In genomic region chr7:12130664-12131063, GRCh38 we compare ENCODE assay signal across 19 cellular contexts.
A peak's percentile ranks its signal among the peaks of the same experiment; 100 is the strongest.
DNase-seq lines count a peak whose midpoint lies in the region; ATAC-seq, FAIRE-seq and TF ChIP-seq lines count a peak whose summit lies in the region.
"Had no signal": no experiment of that assay in that cellular context is flagged by ENCODE, and none has a peak within 500 bp of the region (broad histone marks: within the 10 kb centered on the region; RNA-seq: fewer than 3 reads in every experiment).

No MANE protein-coding gene starts in this region.

- peaks cover 11% of the 10 kb centered on the region for H3K4me1 Mint-ChIP-seq in activated CD4-positive, alpha-beta T cell treated with anti-CD3 and anti-CD28 coated beads for 36 hours
- peaks cover 4% of the 10 kb centered on the region for H3K4me1 Mint-ChIP-seq in astrocyte (ENCODE audit: low read depth, unreplicated experiment)

- peaks cover 5% of the 10 kb centered on the region for H3K9me3 Mint-ChIP-seq in activated CD4-positive, alpha-beta T cell treated with anti-CD3 and anti-CD28 coated beads for 36 hours (ENCODE audit: low read depth)
- H3K9me3 Mint-ChIP-seq in astrocyte (ENCODE audit: unreplicated experiment): no peaks in the 10 kb centered on the region

- no peak overlapping the region for H3K9ac ChIP-seq in Loucy (ENCODE audit: low read depth, low read length, poor library complexity, severe bottlenecking)
- H3K9ac ChIP-seq in astrocyte (ENCODE audit: low read length): no peak overlapping the region

- H2AFZ ChIP-seq in Loucy (ENCODE audit: low read length) (no peak overlapping the region), astrocyte (ENCODE audit: low read depth, low read length) (no peak overlapping the region)

- no peaks in the 10 kb centered on the region for H3K9me2 ChIP-seq in Loucy (replicated peaks; ENCODE audit: low read depth, low read length)

- no peak for DNase-seq in activated CD4-positive, alpha-beta T cell treated with anti-CD3 and anti-CD28 coated beads for 36 hours
- no peak for DNase-seq in activated CD4-positive, alpha-beta T cell treated with anti-CD3 and anti-CD28 coated beads, Interleukin-2, amount 50 U/mL, for 1 hour
- DNase-seq in astrocyte (ENCODE audit: low read depth): peak; percentile 43
- DNase-seq in omental fat pad (ENCODE audit: low spot score): no peak
- no peak for DNase-seq in NCI-H526 (lab: John Stamatoyannopoulos, UW)
- DNase-seq in NCI-H510A (lab: John Stamatoyannopoulos, UW): no peak
- DNase-seq: 8988T; activated CD4-positive, alpha-beta T cell treated with anti-CD3 and anti-CD28 coated beads for 48 hours; CD8-positive, alpha-beta T cell; dorsolateral prefrontal cortex; NCI-H187 treated with DMSO at 0.1 percent for 48 hours; NCI-H748 treated with DMSO at 0.1 percent for 48 hours; RPMI8226; tibial artery had no signal

- peak; percentile 66 for ATAC-seq in activated CD4-positive, alpha-beta T cell treated with anti-CD3 and anti-CD28 coated beads for 36 hours
- ATAC-seq in omental fat pad (ENCODE audit: low FRiP score) (peak; percentile 48), HG03342 (IDR thresholded peaks at IDR 0.05; ENCODE audit: unreplicated experiment) (no peak)
- ATAC-seq: CD8-positive, alpha-beta T cell; natural killer cell treated with Interleukin-12 subunit alpha and Interleukin-12 subunit beta and Interleukin-15 and Interleukin-18, amount 100 ng/mL, for 72 hours had no signal

- no peaks in the 10 kb centered on the region for H3K36me3 ChIP-seq in Loucy (ENCODE audit: insufficient read depth, low read length)
- no peaks in the 10 kb centered on the region for H3K36me3 ChIP-seq in astrocyte (ENCODE audit: insufficient read depth, low read length)
- H3K36me3 ChIP-seq: ascending aorta, tibial artery had no signal

- H3K27me3 ChIP-seq in Loucy (ENCODE audit: insufficient read depth, low read length, poor library complexity, severe bottlenecking) (no peaks in the 10 kb centered on the region), astrocyte (ENCODE audit: insufficient read depth, low read length) (no peaks in the 10 kb centered on the region)
- H3K27me3 ChIP-seq: ascending aorta, tibial artery had no signal

- intact Hi-C loops in activated CD4-positive, alpha-beta T cell treated with anti-CD3 and anti-CD28 coated beads for 36 hours (cut with DNase I, micrococcal nuclease): no loop called here

- FAIRE-seq in astrocyte (lab: Jason Lieb, UNC): no peak

- POLR2A ChIA-PET in activated CD4-positive, alpha-beta T cell treated with anti-CD3 and anti-CD28 coated beads for 36 hours (lab: Charles Lee): no interaction called here

- H3K27ac ChIP-seq in astrocyte (ENCODE audit: low read depth, low read length): no peak overlapping the region
- H3K27ac ChIP-seq: ascending aorta, dorsolateral prefrontal cortex, tibial artery had no signal

- no peaks in the 10 kb centered on the region for H3K36me3 Mint-ChIP-seq in activated CD4-positive, alpha-beta T cell treated with anti-CD3 and anti-CD28 coated beads for 36 hours (ENCODE audit: low read depth)
- H3K36me3 Mint-ChIP-seq in astrocyte (ENCODE audit: low read depth, unreplicated experiment): no peaks in the 10 kb centered on the region
- H3K36me3 Mint-ChIP-seq: CD8-positive, alpha-beta T cell; natural killer cell treated with Interleukin-12 subunit alpha and Interleukin-12 subunit beta and Interleukin-15 and Interleukin-18, amount 100 ng/mL, for 72 hours had no signal

- no peaks in the 10 kb centered on the region for H3K9me3 ChIP-seq in Loucy (ENCODE audit: insufficient read depth, low read depth, low read length)
- no peaks in the 10 kb centered on the region for H3K9me3 ChIP-seq in astrocyte (ENCODE audit: insufficient read depth, low read depth, low read length)
- H3K9me3 ChIP-seq: ascending aorta, tibial artery had no signal

- no peak overlapping the region for H3K4me3 Mint-ChIP-seq in activated CD4-positive, alpha-beta T cell treated with anti-CD3 and anti-CD28 coated beads for 36 hours
- no peak overlapping the region for H3K4me3 Mint-ChIP-seq in astrocyte (ENCODE audit: unreplicated experiment)
- H3K4me3 Mint-ChIP-seq: CD8-positive, alpha-beta T cell; T-helper 1 cell treated with Interleukin-12 subunit alpha and Interleukin-12 subunit beta and Interleukin-4 antibody, amounts not matched to agents 30 μg/mL and 1 μg/mL, for 36 hours had no signal

- peaks cover 2% of the 10 kb centered on the region for H3K27me3 Mint-ChIP-seq in activated CD4-positive, alpha-beta T cell treated with anti-CD3 and anti-CD28 coated beads for 36 hours
- no peaks in the 10 kb centered on the region for H3K27me3 Mint-ChIP-seq in astrocyte (ENCODE audit: low read depth, unreplicated experiment)

- H3K4me3 ChIP-seq in Loucy (ENCODE audit: low read length, poor library complexity, severe bottlenecking) (no peak overlapping the region), astrocyte (ENCODE audit: insufficient read depth, low read depth, low read length) (no peak overlapping the region)
- H3K4me3 ChIP-seq: ascending aorta, dorsolateral prefrontal cortex, tibial artery had no signal

- H3K4me2 ChIP-seq in Loucy (ENCODE audit: low read depth, low read length, poor library complexity, severe bottlenecking): peak overlapping the region; percentile 38
- H3K4me2 ChIP-seq in astrocyte (ENCODE audit: low read length): no peak overlapping the region

- no peaks in the 10 kb centered on the region for H4K20me1 ChIP-seq in Loucy (ENCODE audit: insufficient read depth, low read length, poor library complexity, severe bottlenecking)
- no peaks in the 10 kb centered on the region for H4K20me1 ChIP-seq in astrocyte (ENCODE audit: insufficient read depth, low read length)

- no peak overlapping the region for H3K27ac Mint-ChIP-seq in activated CD4-positive, alpha-beta T cell treated with anti-CD3 and anti-CD28 coated beads for 36 hours
- peak overlapping the region; percentile 95 for H3K27ac Mint-ChIP-seq in astrocyte (ENCODE audit: unreplicated experiment)
- H3K27ac Mint-ChIP-seq: CD8-positive, alpha-beta T cell; T-helper 1 cell treated with Interleukin-12 subunit alpha and Interleukin-12 subunit beta and Interleukin-4 antibody, amounts not matched to agents 30 μg/mL and 1 μg/mL, for 36 hours had no signal

- H3K4me1 ChIP-seq in Loucy (ENCODE audit: insufficient read depth, low read length, poor library complexity, severe bottlenecking): peaks cover 13% of the 10 kb centered on the region
- H3K4me1 ChIP-seq in astrocyte (ENCODE audit: insufficient read depth, low read length): no peaks in the 10 kb centered on the region
- H3K4me1 ChIP-seq: ascending aorta, tibial artery had no signal

- H3K79me2 ChIP-seq in Loucy (ENCODE audit: insufficient read depth, low read length): no peaks in the 10 kb centered on the region
- H3K79me2 ChIP-seq in astrocyte (ENCODE audit: insufficient read depth, low read length): no peaks in the 10 kb centered on the region

- CTCF ChIA-PET in activated CD4-positive, alpha-beta T cell treated with anti-CD3 and anti-CD28 coated beads for 36 hours (lab: Charles Lee): no interaction called here

- H3F3A ChIP-seq in Loucy (ENCODE audit: low read depth): 0 out of 2 replicates have a peak, but pooled peaks cover 4% of the 10 kb centered on the region

- no peak for TF ChIP-seq CTCF in Loucy (conservative IDR thresholded peaks at IDR 0.05; ENCODE audit: low read length)
- no peak for TF ChIP-seq CTCF in astrocyte (IDR thresholded peaks at IDR 0.05; ENCODE audit: insufficient read depth, low read depth, low read length)
- no peak for TF ChIP-seq CTCF in omental fat pad (IDR thresholded peaks at IDR 0.05)
